ENCODE assay signal across 30 cellular contexts in the genomic region with DNA sequence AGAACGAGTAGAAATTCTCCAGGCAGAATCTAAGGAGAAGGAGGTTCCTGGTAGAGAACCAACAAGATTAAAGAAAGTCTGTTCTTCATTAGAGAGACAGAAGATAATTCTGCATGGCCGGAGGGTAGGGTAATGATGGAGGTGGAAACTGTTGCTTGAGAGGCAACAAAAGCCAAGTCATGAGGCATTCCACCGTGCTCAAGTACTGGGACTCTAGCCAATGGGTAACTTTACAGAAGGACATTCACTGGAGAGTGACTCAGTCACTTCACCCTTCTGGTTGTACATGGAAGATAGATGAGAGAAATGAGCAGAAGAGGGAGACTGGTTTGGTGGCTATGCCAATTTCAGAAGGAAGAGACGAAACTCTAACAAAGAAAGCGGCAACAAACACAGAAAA. TPM values are rescaled to one million over a fixed set of nuclear protein-coding genes. Genes with fewer than 3 reads are reported as not detected.
DNase-seq lines count a peak whose midpoint lies in the region; ATAC-seq and TF ChIP-seq lines count a peak whose summit lies in the region.
"Had no signal": no experiment of that assay in that cellular context is flagged by ENCODE, and none has a peak within 500 bp of the region (broad histone marks: within the 10 kb centered on the region; RNA-seq: fewer than 3 reads in every experiment).

No MANE protein-coding gene starts in this region.

- TF ChIP-seq EP300 in SK-N-SH (IDR thresholded peaks at IDR 0.05; ENCODE audit: borderline replicate concordance in 1 of 2, low read depth in 1 of 2, low read length in 1 of 2) = no peak

- intact Hi-C loops in MCF 10A (cut with micrococcal nuclease) (no loop called here), breast epithelium (cut with DNase I; ENCODE audit: low total_unique reads) (no loop called here), left ventricle myocardium superior (cut with micrococcal nuclease) (no loop called here)

- no peaks in the 10 kb centered on the region for H3K9me3 Mint-ChIP-seq in MCF 10A (ENCODE audit: unreplicated experiment)
- H3K9me3 Mint-ChIP-seq: effector memory CD8-positive, alpha-beta T cell; stimulated activated memory B cell treated with anti-CD40 and anti-IgM and Interleukin-4, amounts not matched to agents 10 μg/mL and 1 μg/mL and 100 μg/mL, for 72 hours had no signal

- 14% methylated on average over 5 of the region's 5 CpGs for WGBS in SK-N-SH (ENCODE audit: low lambda C conversion rate)

- no peaks in the 10 kb centered on the region for H4K20me1 ChIP-seq in SK-N-SH (ENCODE audit: insufficient read depth)

- H3K4me3 ChIP-seq in breast epithelium = no peak overlapping the region
- H3K4me3 ChIP-seq in foreskin fibroblast (ENCODE audit: low read depth in 1 of 2, low read length in 2 of 2) = no peak overlapping the region
- no peak overlapping the region for H3K4me3 ChIP-seq in SK-N-SH (ENCODE audit: low read depth in 2 of 2, low read length in 1 of 2)
- H3K4me3 ChIP-seq: mucosa of descending colon had no signal

- TF ChIP-seq POLR2A in breast epithelium (IDR thresholded peaks at IDR 0.05) = no peak

- no peaks in the 10 kb centered on the region for H3K79me2 ChIP-seq in SK-N-SH (ENCODE audit: insufficient read depth)

- H3K4me1 Mint-ChIP-seq in MCF 10A (ENCODE audit: insufficient read depth, unreplicated experiment) = peaks cover 8% of the 10 kb centered on the region
- H3K4me1 Mint-ChIP-seq: CD4-positive, alpha-beta memory T cell; stimulated activated memory B cell treated with anti-CD40 and anti-IgM and Interleukin-4, amounts not matched to agents 10 μg/mL and 1 μg/mL and 100 μg/mL, for 72 hours had no signal

- no peak overlapping the region for H2AFZ ChIP-seq in SK-N-SH (ENCODE audit: low read depth)

- H3K4me1 ChIP-seq in breast epithelium (no peaks in the 10 kb centered on the region), SK-N-SH (ENCODE audit: control insufficient read depth in 1 of 2, insufficient read depth in 2 of 2, low read depth in 1 of 2, low read length in 1 of 2) (no peaks in the 10 kb centered on the region)

- in situ Hi-C loops in SK-MEL-5 (cut with HindIII; ENCODE audit: low pct_unique_long_range_greater_than_20kb, low sequenced_read_pairs) = no loop called here

- no peaks in the 10 kb centered on the region for H3K36me3 Mint-ChIP-seq in MCF 10A (ENCODE audit: insufficient read depth, unreplicated experiment)
- H3K36me3 Mint-ChIP-seq: activated naive CD4-positive, alpha-beta T cell treated with anti-CD3 and anti-CD28 coated beads, Interleukin-2, amount 50 U/mL, for 72 hours; CD4-positive, alpha-beta memory T cell; natural killer cell treated with Interleukin-12 subunit alpha and Interleukin-12 subunit beta and Interleukin-15 and Interleukin-18, amount 100 ng/mL, for 72 hours; stimulated activated memory B cell treated with anti-CD40 and anti-IgM and Interleukin-4, amounts not matched to agents 10 μg/mL and 1 μg/mL and 100 μg/mL, for 72 hours had no signal

- TF ChIP-seq RAD21 in SK-N-SH (IDR thresholded peaks at IDR 0.05; ENCODE audit: low read length) = no peak

- CTCF ChIA-PET in MCF 10A (lab: Yijun Ruan, JAX) = no interaction called here
- CTCF ChIA-PET in SK-N-SH (lab: Yijun Ruan, JAX) = no interaction called here
- CTCF ChIA-PET in RWPE1 (lab: Yijun Ruan, JAX) = no interaction called here

- no peaks in the 10 kb centered on the region for H3F3A ChIP-seq in SK-N-SH (replicated peaks; ENCODE audit: insufficient read depth)

- BruUV-seq in MCF 10A (replicated peaks; lab: Mats Ljungman, UMichigan) = no TSS peak

- H3K9me3 ChIP-seq in breast epithelium (no peaks in the 10 kb centered on the region), SK-N-SH (no peaks in the 10 kb centered on the region)
- H3K9me3 ChIP-seq: mucosa of descending colon had no signal

- H3K27me3 ChIP-seq in breast epithelium (no peaks in the 10 kb centered on the region), SK-N-SH (ENCODE audit: insufficient read depth) (peaks cover 22% of the 10 kb centered on the region; the same call in 1 of the 2 replicates)

- no peak overlapping the region for H3K9ac ChIP-seq in SK-N-SH

- no peak overlapping the region for H3K4me3 Mint-ChIP-seq in MCF 10A (ENCODE audit: unreplicated experiment)
- H3K4me3 Mint-ChIP-seq: CD4-positive, alpha-beta memory T cell; effector memory CD8-positive, alpha-beta T cell; natural killer cell treated with Interleukin-12 subunit alpha and Interleukin-12 subunit beta and Interleukin-15 and Interleukin-18, amount 100 ng/mL, for 72 hours; stimulated activated memory B cell treated with anti-CD40 and anti-IgM and Interleukin-4, amounts not matched to agents 10 μg/mL and 1 μg/mL and 100 μg/mL, for 72 hours had no signal

- H3K27ac Mint-ChIP-seq in MCF 10A (ENCODE audit: low read depth, unreplicated experiment) = no peak overlapping the region
- H3K27ac Mint-ChIP-seq: activated naive CD4-positive, alpha-beta T cell treated with anti-CD3 and anti-CD28 coated beads, Interleukin-2, amount 50 U/mL, for 72 hours; CD4-positive, alpha-beta memory T cell; effector memory CD8-positive, alpha-beta T cell; natural killer cell treated with Interleukin-12 subunit alpha and Interleukin-12 subunit beta and Interleukin-15 and Interleukin-18, amount 100 ng/mL, for 72 hours; stimulated activated memory B cell treated with anti-CD40 and anti-IgM and Interleukin-4, amounts not matched to agents 10 μg/mL and 1 μg/mL and 100 μg/mL, for 72 hours had no signal

- no peaks in the 10 kb centered on the region for H3K9me2 ChIP-seq in SK-N-SH

- no peaks in the 10 kb centered on the region for H3K27me3 Mint-ChIP-seq in MCF 10A (ENCODE audit: insufficient read depth, unreplicated experiment)
- H3K27me3 Mint-ChIP-seq: stimulated activated memory B cell treated with anti-CD40 and anti-IgM and Interleukin-4, amounts not matched to agents 10 μg/mL and 1 μg/mL and 100 μg/mL, for 72 hours had no signal

- no peak overlapping the region for H3K4me2 ChIP-seq in SK-N-SH

- DNase-seq in MCF 10A (ENCODE audit: unreplicated experiment) (peak; percentile 20), breast epithelium (ENCODE audit: low spot score in 2 of 2) (no peak), SK-MEL-5 (ENCODE audit: low read depth, low spot score) (peak; percentile 9), foreskin fibroblast (peak; percentile 16 to 54), SK-N-SH (no peak), RWPE1 (ENCODE audit: low spot score) (no peak), left ventricle myocardium superior (no peak)
- no peak for DNase-seq in activated CD8-positive, alpha-beta memory T cell treated with anti-CD3 and anti-CD28 coated beads, Interleukin-2, amount 50 U/mL, for 4 hours
- DNase-seq: 8988T; activated CD4-positive, alpha-beta T cell treated with anti-CD3 and anti-CD28 coated beads for 48 hours; activated CD8-positive, alpha-beta memory T cell treated with anti-CD3 and anti-CD28 coated beads for 24 hours; aorta; CD4-positive, alpha-beta memory T cell; central memory CD4-positive, alpha-beta T cell; effector memory CD8-positive, alpha-beta T cell; erythroblast; kidney glomerular epithelial cell; mucosa of descending colon; NCI-H2107; NCI-H345; SHP77; stimulated activated CD4-positive, alpha-beta T cell treated with anti-CD3 and anti-CD28 coated beads, Interleukin-15, amount 100 ng/mL, for 24 hours; substantia nigra; trophoblast cell had no signal

- POLR2A ChIA-PET in MCF 10A (lab: Yijun Ruan, JAX) = no interaction called here
- POLR2A ChIA-PET in SK-N-SH (lab: Yijun Ruan, JAX) = no interaction called here
- POLR2A ChIA-PET in RWPE1 (lab: Yijun Ruan, JAX; ENCODE audit: low non-redundant PET) = no interaction called here

- no peaks in the 10 kb centered on the region for H3K36me3 ChIP-seq in breast epithelium
- no peaks in the 10 kb centered on the region for H3K36me3 ChIP-seq in SK-N-SH (replicated peaks in 1 of 2; ENCODE audit: control insufficient read depth in 1 of 2, insufficient read depth in 2 of 2, low read length in 1 of 2)

- no peak overlapping the region for H3K27ac ChIP-seq in breast epithelium
- H3K27ac ChIP-seq in SK-N-SH (ENCODE audit: low read depth in 2 of 2, low read length in 1 of 2) = no peak overlapping the region
- H3K27ac ChIP-seq in RWPE1 = no peak overlapping the region

- TF ChIP-seq CTCF in MCF 10A (IDR thresholded peaks at IDR 0.05; ENCODE audit: unreplicated experiment) (no peak), breast epithelium (IDR thresholded peaks at IDR 0.05) (no peak), foreskin fibroblast (IDR thresholded peaks at IDR 0.05; ENCODE audit: low read depth, low read length) (no peak), SK-N-SH (IDR thresholded peaks at IDR 0.05) (no peak), RWPE1 (conservative IDR thresholded peaks at IDR 0.05; ENCODE audit: low read depth) (no peak)

- ATAC-seq in left ventricle myocardium superior = no peak
- ATAC-seq: activated naive CD4-positive, alpha-beta T cell treated with anti-CD3 and anti-CD28 coated beads, Interleukin-2, amount 50 U/mL, for 72 hours; effector memory CD8-positive, alpha-beta T cell; HCT116; mucosa of descending colon; natural killer cell treated with Interleukin-12 subunit alpha and Interleukin-12 subunit beta and Interleukin-15 and Interleukin-18, amount 100 ng/mL, for 72 hours; stimulated activated memory B cell treated with anti-CD40 and anti-IgM and Interleukin-4, amounts not matched to agents 10 μg/mL and 1 μg/mL and 100 μg/mL, for 72 hours had no signal

TF ChIP-seq in SK-N-SH, 30 proteins besides CTCF, POLR2A, EP300 and RAD21 (continues in another document):
- no peak for TF ChIP-seq FOXM1 (IDR thresholded peaks at IDR 0.05; ENCODE audit: low read depth)
- TF ChIP-seq, protein P1, sequence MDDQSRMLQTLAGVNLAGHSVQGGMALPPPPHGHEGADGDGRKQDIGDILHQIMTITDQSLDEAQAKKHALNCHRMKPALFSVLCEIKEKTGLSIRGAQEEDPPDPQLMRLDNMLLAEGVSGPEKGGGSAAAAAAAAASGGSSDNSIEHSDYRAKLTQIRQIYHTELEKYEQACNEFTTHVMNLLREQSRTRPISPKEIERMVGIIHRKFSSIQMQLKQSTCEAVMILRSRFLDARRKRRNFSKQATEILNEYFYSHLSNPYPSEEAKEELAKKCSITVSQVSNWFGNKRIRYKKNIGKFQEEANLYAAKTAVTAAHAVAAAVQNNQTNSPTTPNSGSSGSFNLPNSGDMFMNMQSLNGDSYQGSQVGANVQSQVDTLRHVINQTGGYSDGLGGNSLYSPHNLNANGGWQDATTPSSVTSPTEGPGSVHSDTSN (IDR thresholded peaks at IDR 0.05) = no peak

RNA-seq across cellular contexts. Expression of a gene that starts 53.6 kb away (rescaled TPM):
- total RNA-seq in MCF 10A (2022) (0.49 and 1.1 TPM in 2 replicates), breast epithelium (10 to 100 TPM in 1 of 3 donors, 1 to 10 TPM in 2; 4.1 to 12.8 (median 5.6) TPM), left ventricle myocardium superior (not detected)
- total RNA-seq in SK-MEL-5 (2014; rRNA removed; shearing (Covaris generic)) = 0.32 and 1.7 TPM in 2 replicates
- polyA plus RNA-seq in SK-MEL-5 (2015; cell fraction: cytosol; rRNA removed) = 2.1 and 2.2 TPM in 2 replicates
- 1.1 and 1.7 TPM in 2 replicates for polyA plus RNA-seq in SK-MEL-5 (2015; cell fraction: nucleus; rRNA removed)
- 0.07 and 0.13 TPM in 2 replicates for polyA plus RNA-seq in SK-N-SH (2012; rRNA removed)
- 0.14 and 0.23 TPM in 2 replicates for polyA plus RNA-seq in SK-N-SH (2012; cell fraction: cytosol; rRNA removed)
- polyA plus RNA-seq in SK-N-SH (2012; cell fraction: nucleus; rRNA removed) = 0.29 TPM in 2 replicates
- total RNA-seq: activated naive CD4-positive, alpha-beta T cell treated with anti-CD3 and anti-CD28 coated beads, Interleukin-2, amount 50 U/mL, for 72 hours; CD4-positive, alpha-beta memory T cell; LHCN-M2; lung microvascular endothelial cell; natural killer cell treated with Interleukin-12 subunit alpha and Interleukin-12 subunit beta and Interleukin-15 and Interleukin-18, amount 100 ng/mL, for 72 hours had no signal
- polyA plus RNA-seq: CD4-positive, alpha-beta memory T cell had no signal

Comparison
In these comparisons a context has a peak if more than half of its experiments do, and no peak if none do; other contexts are left out.
1. DNase-seq: peak in MCF 10A (single experiment), SK-MEL-5 (single experiment) and foreskin fibroblast (2 of 2); none in breast epithelium (0 of 2), activated CD8-positive, alpha-beta memory T cell treated with anti-CD3 and anti-CD28 coated beads, Interleukin-2, amount 50 U/mL, for 4 hours (single experiment), SK-N-SH (single experiment), RWPE1 (single experiment) and left ventricle myocardium superior (single experiment).